In the genomic region with DNA sequence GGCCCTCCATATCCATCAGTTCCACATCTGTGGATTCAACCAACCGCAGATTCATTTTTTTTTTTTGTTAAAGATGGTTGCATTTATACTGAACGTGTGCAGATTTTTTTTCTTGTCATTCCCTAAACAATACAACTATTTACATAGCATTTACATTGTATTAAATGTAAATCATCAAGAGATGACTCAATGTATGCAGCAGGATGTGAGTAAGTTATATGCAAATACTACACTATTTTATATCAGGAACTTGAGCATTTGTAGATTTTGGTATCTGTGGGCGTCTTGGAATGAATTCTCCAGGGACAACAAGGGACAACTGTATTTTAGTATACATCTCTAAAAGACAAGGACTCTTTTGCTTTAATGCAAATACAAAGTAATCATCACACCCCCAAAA, we compare ENCODE assay signal across 20 cellular contexts.
"Had no signal": no experiment of that assay in that cellular context is flagged by ENCODE, and none has a peak within 500 bp of the region (broad histone marks: within the 10 kb centered on the region; RNA-seq: fewer than 3 reads in every experiment).

No MANE protein-coding gene starts in this region.

- H3K4me3 ChIP-seq: adrenal gland, lower lobe of right lung, psoas muscle, right lobe of liver, suprapubic skin had no signal

- H3K9me3 Mint-ChIP-seq: activated naive CD4-positive, alpha-beta T cell treated with anti-CD3 and anti-CD28 coated beads, Interleukin-2, amount 50 U/mL, for 24 hours; activated T-cell treated with anti-CD3 and anti-CD28 coated beads, Interleukin-2, amount 50 U/mL, for 4 hours; stimulated activated naive CD8-positive, alpha-beta T cell treated with anti-CD3 and anti-CD28 coated beads, Interleukin-15, Interleukin-2, amounts not matched to agents 100 ng/mL and 50 ng/mL, for 24 hours; WTC11 had no signal

- FAIRE-seq: colon had no signal

- H3K27me3 ChIP-seq: adrenal gland, right lobe of liver, suprapubic skin had no signal

- H3K4me1 Mint-ChIP-seq: activated CD4-positive, alpha-beta memory T cell treated with anti-CD3 and anti-CD28 coated beads, Interleukin-2, amount 10 ng/mL, durations not matched to agents 7 days and 5 days; activated naive CD4-positive, alpha-beta T cell treated with anti-CD3 and anti-CD28 coated beads, Interleukin-2, amount 50 U/mL, for 24 hours; immature natural killer cell; T-helper 17 cell had no signal

- H3K27me3 Mint-ChIP-seq: activated CD4-positive, alpha-beta memory T cell treated with anti-CD3 and anti-CD28 coated beads, Interleukin-2, amount 10 ng/mL, durations not matched to agents 7 days and 5 days; stimulated activated naive CD8-positive, alpha-beta T cell treated with anti-CD3 and anti-CD28 coated beads, Interleukin-15, Interleukin-2, amounts not matched to agents 100 ng/mL and 50 ng/mL, for 24 hours; T-helper 17 cell had no signal

- ATAC-seq: activated T-cell treated with anti-CD3 and anti-CD28 coated beads, Interleukin-2, amount 50 U/mL, for 4 hours; left cardiac atrium; lower lobe of right lung; psoas muscle; T-helper 17 cell; WTC11 had no signal

- H3K36me3 ChIP-seq: adrenal gland, lower lobe of right lung, right lobe of liver, suprapubic skin had no signal

- H3K27ac Mint-ChIP-seq: activated CD4-positive, alpha-beta memory T cell treated with anti-CD3 and anti-CD28 coated beads, Interleukin-2, amount 10 ng/mL, durations not matched to agents 7 days and 5 days; activated naive CD4-positive, alpha-beta T cell treated with anti-CD3 and anti-CD28 coated beads, Interleukin-2, amount 50 U/mL, for 24 hours; immature natural killer cell; stimulated activated naive CD8-positive, alpha-beta T cell treated with anti-CD3 and anti-CD28 coated beads, Interleukin-15, Interleukin-2, amounts not matched to agents 100 ng/mL and 50 ng/mL, for 24 hours; T-helper 17 cell; WTC11 had no signal

- H3K9me3 ChIP-seq: adrenal gland, lower lobe of right lung, psoas muscle, right lobe of liver, suprapubic skin had no signal

- H3K4me3 Mint-ChIP-seq: activated CD4-positive, alpha-beta memory T cell treated with anti-CD3 and anti-CD28 coated beads, Interleukin-2, amount 10 ng/mL, durations not matched to agents 7 days and 5 days; activated naive CD4-positive, alpha-beta T cell treated with anti-CD3 and anti-CD28 coated beads, Interleukin-2, amount 50 U/mL, for 24 hours; activated T-cell treated with anti-CD3 and anti-CD28 coated beads, Interleukin-2, amount 50 U/mL, for 4 hours; immature natural killer cell; neural crest cell; stimulated activated naive CD8-positive, alpha-beta T cell treated with anti-CD3 and anti-CD28 coated beads, Interleukin-15, Interleukin-2, amounts not matched to agents 100 ng/mL and 50 ng/mL, for 24 hours; T-helper 17 cell; WTC11 had no signal

- H3K27ac ChIP-seq: adrenal gland, lower lobe of right lung, psoas muscle, right lobe of liver, suprapubic skin had no signal

- H3K36me3 Mint-ChIP-seq: activated naive CD4-positive, alpha-beta T cell treated with anti-CD3 and anti-CD28 coated beads, Interleukin-2, amount 50 U/mL, for 24 hours; immature natural killer cell; WTC11 had no signal

- DNase-seq: activated CD4-positive, alpha-beta memory T cell treated with anti-CD3 and anti-CD28 coated beads, Interleukin-2, amount 10 ng/mL, durations not matched to agents 7 days and 5 days; activated CD4-positive, alpha-beta T cell treated with anti-CD3 and anti-CD28 coated beads for 4 hours; activated effector memory CD4-positive, alpha-beta T cell treated with Interleukin-2 at 50 U/mL for 16 hours; activated T-cell treated with anti-CD3 and anti-CD28 coated beads, Interleukin-2, amount 50 U/mL, for 4 hours; adrenal gland; head of caudate nucleus; immature natural killer cell; left cardiac atrium; lower lobe of right lung; midbrain; psoas muscle; right lobe of liver; T-helper 17 cell; trophoblast cell had no signal
